ENCODE assay signal across 9 cellular contexts in the genomic region with DNA sequence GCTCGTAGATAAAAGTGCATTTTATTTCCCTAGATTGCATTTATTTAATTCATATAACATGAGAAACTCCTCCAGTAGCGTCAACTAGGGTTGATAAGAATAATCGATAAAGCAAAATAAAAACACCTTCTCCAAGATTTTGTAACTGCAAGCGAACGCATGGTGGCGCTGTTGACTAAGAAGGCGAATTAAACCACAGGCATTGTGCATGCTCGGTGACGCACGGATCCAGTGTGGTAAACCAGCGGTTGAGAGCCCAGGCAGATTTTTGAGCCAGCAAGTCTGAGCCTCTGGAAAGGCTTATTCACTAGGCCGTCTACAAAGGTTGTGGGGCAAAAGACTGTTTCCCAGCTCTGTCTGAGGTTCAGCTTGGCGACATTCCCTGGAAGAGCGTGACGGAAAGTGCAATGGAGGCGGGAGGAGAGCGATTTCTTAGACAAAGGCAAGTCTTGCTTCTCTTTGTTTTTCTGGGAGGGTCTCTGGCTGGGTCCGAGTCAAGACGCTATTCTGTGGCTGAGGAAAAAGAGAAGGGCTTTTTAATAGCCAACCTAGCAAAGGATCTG. TPM values are rescaled to one million over a fixed set of nuclear protein-coding genes. Genes with fewer than 3 reads are reported as not detected.
DNase-seq lines count a peak whose midpoint lies in the region; ATAC-seq, FAIRE-seq and TF ChIP-seq lines count a peak whose summit lies in the region.
"Had no signal": no experiment of that assay in that cellular context is flagged by ENCODE, and none has a peak within 500 bp of the region (broad histone marks: within the 10 kb centered on the region; RNA-seq: fewer than 3 reads in every experiment).

A gene (plus strand): TSS at position 231 of the 563 bp plus-strand sequence. CDS start 177 bp downstream, at position 408.

- H3K23ac ChIP-seq in mesendoderm (ENCODE audit: low read length): no peak within 1 kb of the TSS

- H3K27me3 ChIP-seq in bronchial epithelial cell (ENCODE audit: control insufficient read depth, insufficient read depth, low read length) (no peaks in the 10 kb centered on the region), mesendoderm (ENCODE audit: insufficient read depth, low read length, poor library complexity) (no peaks in the 10 kb centered on the region)

- H2BK120ac ChIP-seq in mesendoderm (ENCODE audit: low read depth, low read length): no peak within 1 kb of the TSS

- peak; percentile 48 for DNase-seq in G401 (ENCODE audit: low spot score)
- DNase-seq in NCI-H2107 treated with DMSO at 0.1 percent for 48 hours (lab: John Stamatoyannopoulos, UW; ENCODE audit: unreplicated experiment): peak; percentile 65
- DNase-seq in bronchial epithelial cell (ENCODE audit: low read depth): peak; percentile 15
- DNase-seq in mesendoderm: peak; percentile 85
- DNase-seq in activated CD4-positive, CD25-positive, alpha-beta regulatory T cell (lab: John Stamatoyannopoulos, UW): no peak
- no peak for DNase-seq in HPDE6-E6E7 (ENCODE audit: extremely low spot score)

- H3K18ac ChIP-seq in mesendoderm (ENCODE audit: low read length): no peak within 1 kb of the TSS

- no peak within 1 kb of the TSS for H4K5ac ChIP-seq in mesendoderm (ENCODE audit: low read length)

- H3K36me3 ChIP-seq in bronchial epithelial cell (ENCODE audit: control insufficient read depth, insufficient read depth, low read length) (no peaks in the 10 kb centered on the region), mesendoderm (ENCODE audit: control insufficient read depth, insufficient read depth, low read length) (no peaks in the 10 kb centered on the region)

- in situ Hi-C loops in G401 (cut with HindIII; ENCODE audit: low sequenced_read_pairs): no loop called here

- ATAC-seq in HG02588 (IDR thresholded peaks at IDR 0.05; ENCODE audit: unreplicated experiment) (no peak), GM18867 (IDR thresholded peaks at IDR 0.05; ENCODE audit: unreplicated experiment) (no peak)
- ATAC-seq: naive thymus-derived CD4-positive, alpha-beta T cell had no signal

- no peak within 1 kb of the TSS for H3K4me3 ChIP-seq in bronchial epithelial cell (ENCODE audit: low read depth, low read length)
- no peak within 1 kb of the TSS for H3K4me3 ChIP-seq in mesendoderm (ENCODE audit: low read length)

- no peak within 1 kb of the TSS for H3K4me2 ChIP-seq in mesendoderm (ENCODE audit: low read length)

- no CpG with 5 or more reads among the region's 19 CpGs for WGBS in mesendoderm (ENCODE audit: extremely low coverage, insufficient coverage, low lambda C conversion rate)

- FAIRE-seq in bronchial epithelial cell (lab: Jason Lieb, UNC): peak; percentile 62

- TF ChIP-seq CTCF in bronchial epithelial cell (IDR thresholded peaks at IDR 0.05; ENCODE audit: insufficient read depth, low read length, severe bottlenecking): peak; percentile 31

- H2BK5ac ChIP-seq in mesendoderm (ENCODE audit: low read length): no peak within 1 kb of the TSS

- H2AK5ac ChIP-seq in mesendoderm (ENCODE audit: low read length): no peak within 1 kb of the TSS

- no peak within 1 kb of the TSS for H3K56ac ChIP-seq in mesendoderm (ENCODE audit: low read length)

- H2BK15ac ChIP-seq in mesendoderm (replicated peaks; ENCODE audit: low read depth): no peak within 1 kb of the TSS

- no peak within 1 kb of the TSS for H4K8ac ChIP-seq in mesendoderm (ENCODE audit: low read depth, low read length)

- H3K9ac ChIP-seq in mesendoderm (ENCODE audit: low read length): no peak within 1 kb of the TSS

- H3K79me2 ChIP-seq in mesendoderm (ENCODE audit: control insufficient read depth, insufficient read depth, low read length): peaks cover 3% of the 10 kb centered on the region

- no peak within 1 kb of the TSS for H3K4ac ChIP-seq in mesendoderm (ENCODE audit: low read depth, low read length)

- no peak within 1 kb of the TSS for H3K27ac ChIP-seq in mesendoderm (ENCODE audit: low read depth, low read length)

- H3K4me1 ChIP-seq in mesendoderm (ENCODE audit: control insufficient read depth, low read depth, low read length): peaks cover 1% of the 10 kb centered on the region

- H3K79me1 ChIP-seq in mesendoderm (ENCODE audit: low read length): no peaks in the 10 kb centered on the region

RNA-seq across cellular contexts. Expression of the gene that starts here (rescaled TPM):
- total RNA-seq in G401 (2014; rRNA removed; shearing (Covaris generic)): 0.92 and 2.4 TPM in 2 replicates
- under 0.01 and 0.13 TPM in 2 replicates for total RNA-seq in bronchial epithelial cell
- 1.1 TPM for polyA plus RNA-seq in mesendoderm (2013, experiment 1 of 2)
- polyA plus RNA-seq in mesendoderm (2013, experiment 2 of 2): 1.1 TPM
- total RNA-seq: naive thymus-derived CD4-positive, alpha-beta T cell had no signal
- polyA plus RNA-seq: naive thymus-derived CD4-positive, alpha-beta T cell had no signal

Comparison
In these comparisons a context has a peak if more than half of its experiments do, and no peak if none do; other contexts are left out.
1. Peak in DNase-seq in bronchial epithelial cell; RNA of the gene not detected or under 1 TPM.
2. DNase-seq: peak in G401 (single experiment), NCI-H2107 treated with DMSO at 0.1 percent for 48 hours (single experiment) and mesendoderm (single experiment); none in activated CD4-positive, CD25-positive, alpha-beta regulatory T cell (0 of 4) and HPDE6-E6E7 (single experiment).